7 cellular contexts compared by ENCODE assay signal in the genomic region with DNA sequence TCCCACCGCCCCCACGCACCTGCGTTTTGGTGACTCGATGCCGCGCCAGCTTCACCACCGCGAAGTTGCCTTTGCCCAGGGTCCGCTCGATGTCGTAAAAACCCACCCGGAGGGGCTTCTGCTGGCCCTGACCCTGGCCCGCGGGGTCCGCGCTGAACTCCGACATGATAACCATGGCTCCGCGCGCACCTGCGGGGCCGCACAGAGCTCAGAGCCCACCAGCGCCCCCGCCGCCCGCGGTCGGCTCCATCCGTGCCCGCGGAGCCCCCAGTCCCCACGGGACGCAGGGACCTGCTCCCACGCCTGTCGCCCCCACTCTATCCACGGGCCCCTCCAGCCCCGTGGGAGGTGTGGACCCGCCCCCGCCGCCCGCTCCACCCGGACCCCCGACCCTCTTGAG. TPM values are rescaled to one million over a fixed set of nuclear protein-coding genes. Genes with fewer than 3 reads are reported as not detected.
DNase-seq lines count a peak whose midpoint lies in the region; ATAC-seq and TF ChIP-seq lines count a peak whose summit lies in the region.
"Not testable (repeated sequence)": the region's sequence is repeated elsewhere in the genome, so short reads cannot be mapped to it uniquely, and the experiment has no call there.

No MANE protein-coding gene starts in this region.

- not testable (repeated sequence) for H3K36me3 ChIP-seq in lower lobe of right lung

- not testable (repeated sequence) for H3K4me3 Mint-ChIP-seq in activated CD8-positive, alpha-beta T cell treated with anti-CD3 and anti-CD28 coated beads, Interleukin-2, amount 10 ng/mL, durations not matched to agents 7 days and 5 days; stimulated activated memory B cell treated with anti-CD40 and anti-IgM and Interleukin-4, amounts not matched to agents 10 μg/mL and 1 μg/mL and 100 μg/mL, for 72 hours

- H3K9me3 Mint-ChIP-seq in activated CD8-positive, alpha-beta T cell treated with anti-CD3 and anti-CD28 coated beads, Interleukin-2, amount 10 ng/mL, durations not matched to agents 7 days and 5 days (ENCODE audit: insufficient read depth); stimulated activated memory B cell treated with anti-CD40 and anti-IgM and Interleukin-4, amounts not matched to agents 10 μg/mL and 1 μg/mL and 100 μg/mL, for 72 hours: not testable (repeated sequence)

- intact Hi-C loops in lower lobe of right lung (cut with DNase I) = not testable (repeated sequence)

- not testable (repeated sequence) for H3K27me3 ChIP-seq in lower lobe of right lung (ENCODE audit: low read depth)

- not testable (repeated sequence) for TF ChIP-seq CTCF in lower lobe of right lung (IDR thresholded peaks at IDR 0.05)

- H3K27me3 Mint-ChIP-seq in activated CD8-positive, alpha-beta T cell treated with anti-CD3 and anti-CD28 coated beads, Interleukin-2, amount 10 ng/mL, durations not matched to agents 7 days and 5 days (ENCODE audit: low read depth); stimulated activated memory B cell treated with anti-CD40 and anti-IgM and Interleukin-4, amounts not matched to agents 10 μg/mL and 1 μg/mL and 100 μg/mL, for 72 hours: not testable (repeated sequence)

- ATAC-seq in GM21528 (IDR thresholded peaks at IDR 0.05; ENCODE audit: low FRiP score, unreplicated experiment) (peak; percentile 4), HG03039 (IDR thresholded peaks at IDR 0.05; ENCODE audit: unreplicated experiment) (peak; percentile 3), esophagus mucosa (peak; percentile 6), left lobe of liver (peak; percentile 4), lower lobe of right lung (peak; percentile 3 to 28)
- ATAC-seq in activated CD8-positive, alpha-beta T cell treated with anti-CD3 and anti-CD28 coated beads, Interleukin-2, amount 10 ng/mL, durations not matched to agents 7 days and 5 days = peak; percentile 8
- ATAC-seq in stimulated activated memory B cell treated with anti-CD40 and anti-IgM and Interleukin-4, amounts not matched to agents 10 μg/mL and 1 μg/mL and 100 μg/mL, for 72 hours = peak; percentile 39

- not testable (repeated sequence) for H3K4me1 ChIP-seq in lower lobe of right lung

- not testable (repeated sequence) for DNase-seq in activated CD8-positive, alpha-beta T cell treated with anti-CD3 and anti-CD28 coated beads, Interleukin-2, amount 10 ng/mL, durations not matched to agents 7 days and 5 days; left lobe of liver (ENCODE audit: low spot score); lower lobe of right lung

- not testable (repeated sequence) for H3K4me1 Mint-ChIP-seq in activated CD8-positive, alpha-beta T cell treated with anti-CD3 and anti-CD28 coated beads, Interleukin-2, amount 10 ng/mL, durations not matched to agents 7 days and 5 days (ENCODE audit: low read depth); stimulated activated memory B cell treated with anti-CD40 and anti-IgM and Interleukin-4, amounts not matched to agents 10 μg/mL and 1 μg/mL and 100 μg/mL, for 72 hours

- not testable (repeated sequence) for H3K27ac Mint-ChIP-seq in activated CD8-positive, alpha-beta T cell treated with anti-CD3 and anti-CD28 coated beads, Interleukin-2, amount 10 ng/mL, durations not matched to agents 7 days and 5 days; stimulated activated memory B cell treated with anti-CD40 and anti-IgM and Interleukin-4, amounts not matched to agents 10 μg/mL and 1 μg/mL and 100 μg/mL, for 72 hours

- H3K4me3 ChIP-seq in lower lobe of right lung = not testable (repeated sequence)

- H3K27ac ChIP-seq in lower lobe of right lung = not testable (repeated sequence)

- H3K36me3 Mint-ChIP-seq in activated CD8-positive, alpha-beta T cell treated with anti-CD3 and anti-CD28 coated beads, Interleukin-2, amount 10 ng/mL, durations not matched to agents 7 days and 5 days (ENCODE audit: low read depth); stimulated activated memory B cell treated with anti-CD40 and anti-IgM and Interleukin-4, amounts not matched to agents 10 μg/mL and 1 μg/mL and 100 μg/mL, for 72 hours: not testable (repeated sequence)

- CTCF ChIA-PET in activated CD8-positive, alpha-beta T cell treated with anti-CD3 and anti-CD28 coated beads, Interleukin-2, amount 10 ng/mL, durations not matched to agents 7 days and 5 days (lab: Charles Lee) = not testable (repeated sequence)

- H3K9me3 ChIP-seq in lower lobe of right lung = not testable (repeated sequence)

- POLR2A ChIA-PET in activated CD8-positive, alpha-beta T cell treated with anti-CD3 and anti-CD28 coated beads, Interleukin-2, amount 10 ng/mL, durations not matched to agents 7 days and 5 days (lab: Charles Lee) = not testable (repeated sequence)

RNA-seq across cellular contexts. Expression of a gene that starts 0.9 kb away (rescaled TPM):
- total RNA-seq in activated CD8-positive, alpha-beta T cell treated with anti-CD3 and anti-CD28 coated beads, Interleukin-2, amount 10 ng/mL, durations not matched to agents 7 days and 5 days = 10 to 100 TPM; 30.1 to 31.5 TPM
- total RNA-seq in esophagus mucosa = 16.5 TPM
- 6.3 TPM for total RNA-seq in left lobe of liver
- total RNA-seq in lower lobe of right lung = 30.1 TPM
